In the genomic region with DNA sequence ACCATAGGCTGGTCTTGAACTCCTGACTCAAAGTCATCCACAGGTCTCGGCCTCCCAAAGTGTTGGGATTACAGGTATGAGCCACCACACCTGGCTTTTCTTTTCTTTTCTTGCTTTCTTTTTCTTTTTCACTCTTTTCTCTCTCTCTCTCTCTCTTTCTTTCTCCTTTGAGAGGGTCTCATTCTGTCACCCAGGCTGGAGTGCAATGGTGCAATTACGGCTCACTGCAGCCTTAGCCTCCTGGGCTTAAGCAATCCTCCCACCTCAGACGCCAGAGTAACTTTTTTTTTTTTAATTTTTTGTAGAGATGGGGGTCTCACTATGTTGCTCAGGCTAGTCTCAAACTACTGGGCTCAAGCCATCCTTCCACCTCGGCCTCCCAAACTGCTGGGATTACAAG, we compare ENCODE assay signal across 25 cellular contexts.
"Had no signal": no experiment of that assay in that cellular context is flagged by ENCODE, and none has a peak within 500 bp of the region (broad histone marks: within the 10 kb centered on the region; RNA-seq: fewer than 3 reads in every experiment).

No MANE protein-coding gene starts in this region.

- H3K27me3 ChIP-seq: neural progenitor cell, ovary, right lobe of liver, sigmoid colon, testis, tibial artery, upper lobe of right lung, uterus had no signal

- H3K36me3 Mint-ChIP-seq: naive thymus-derived CD4-positive, alpha-beta T cell; neural progenitor cell; stimulated activated effector memory CD8-positive, alpha-beta T cell treated with anti-CD3 and anti-CD28 coated beads, Interleukin-12 subunit alpha, Interleukin-12 subunit beta, amount 100 ng/mL, for 72 hours; type B pancreatic cell had no signal

- H3K27ac Mint-ChIP-seq: naive thymus-derived CD4-positive, alpha-beta T cell; nephron; progenitor cell of endocrine pancreas; stimulated activated effector memory CD8-positive, alpha-beta T cell treated with anti-CD3 and anti-CD28 coated beads, Interleukin-12 subunit alpha, Interleukin-12 subunit beta, amount 100 ng/mL, for 72 hours; type B pancreatic cell had no signal

- H3K4me3 ChIP-seq: neural progenitor cell had no signal

- H3K4me1 ChIP-seq: neural progenitor cell, parathyroid adenoma, upper lobe of right lung, uterus had no signal

- H3K36me3 ChIP-seq: neural progenitor cell, ovary, right lobe of liver, sigmoid colon, suprapubic skin, tibial artery, transverse colon, upper lobe of right lung, uterus had no signal

- ATAC-seq: naive thymus-derived CD4-positive, alpha-beta T cell; stimulated activated effector memory CD8-positive, alpha-beta T cell treated with anti-CD3 and anti-CD28 coated beads, Interleukin-12 subunit alpha, Interleukin-12 subunit beta, amount 100 ng/mL, for 72 hours; stimulated activated naive CD8-positive, alpha-beta T cell treated with anti-CD3 and anti-CD28 coated beads, Interleukin-15, amount 100 ng/mL, for 72 hours had no signal

- H3K9me3 ChIP-seq: ovary, psoas muscle, right lobe of liver, sigmoid colon, suprapubic skin, testis, tibial artery, transverse colon, upper lobe of right lung, uterus had no signal

- DNase-seq: occipital lobe; ovary; right lobe of liver; sigmoid colon; stimulated activated CD4-positive, alpha-beta T cell treated with anti-CD3 and anti-CD28 coated beads, Interleukin-15, amount 100 ng/mL, for 24 hours; stimulated activated CD4-positive, alpha-beta T cell treated with anti-CD3 and anti-CD28 coated beads, Interleukin-2, amount 100 ng/mL, for 24 hours; stimulated activated CD4-positive, alpha-beta T cell treated with anti-CD3 and anti-CD28 coated beads, Interleukin-2, amount 100 ng/mL, for 48 hours; stimulated activated CD4-positive, alpha-beta T cell treated with anti-CD3 and anti-CD28 coated beads, Interleukin-4, amount 100 ng/mL, for 24 hours; stimulated activated naive CD4-positive, alpha-beta T cell; stimulated activated naive CD8-positive, alpha-beta T cell treated with anti-CD3 and anti-CD28 coated beads, Interleukin-15, amount 100 ng/mL, for 72 hours; stimulated activated naive CD8-positive, alpha-beta T cell treated with anti-CD3 and anti-CD28 coated beads, Interleukin-15, Interleukin-2, amounts not matched to agents 100 U/mL and 50 U/mL, for 24 hours; testis; tibial artery; upper lobe of right lung; uterus had no signal

- H3K9me3 Mint-ChIP-seq: naive thymus-derived CD4-positive, alpha-beta T cell; nephron; neural progenitor cell; stimulated activated effector memory CD8-positive, alpha-beta T cell treated with anti-CD3 and anti-CD28 coated beads, Interleukin-12 subunit alpha, Interleukin-12 subunit beta, amount 100 ng/mL, for 72 hours; stimulated activated naive CD8-positive, alpha-beta T cell treated with anti-CD3 and anti-CD28 coated beads, Interleukin-15, amount 100 ng/mL, for 72 hours; type B pancreatic cell had no signal

- H3K4me1 Mint-ChIP-seq: stimulated activated effector memory CD8-positive, alpha-beta T cell treated with anti-CD3 and anti-CD28 coated beads, Interleukin-12 subunit alpha, Interleukin-12 subunit beta, amount 100 ng/mL, for 72 hours; stimulated activated naive CD8-positive, alpha-beta T cell treated with anti-CD3 and anti-CD28 coated beads, Interleukin-15, amount 100 ng/mL, for 72 hours had no signal

- H3K27ac ChIP-seq: neural progenitor cell, ovary, parathyroid adenoma, psoas muscle, right lobe of liver, sigmoid colon, suprapubic skin, testis, tibial artery, upper lobe of right lung, uterus had no signal

- H3K4me3 Mint-ChIP-seq: nephron; neural progenitor cell; stimulated activated effector memory CD8-positive, alpha-beta T cell treated with anti-CD3 and anti-CD28 coated beads, Interleukin-12 subunit alpha, Interleukin-12 subunit beta, amount 100 ng/mL, for 72 hours; type B pancreatic cell had no signal
